8 cellular contexts compared by ENCODE assay signal in genomic region chr17:64081802-64082799, GRCh38. TPM values are rescaled to one million over a fixed set of nuclear protein-coding genes. Genes with fewer than 3 reads are reported as not detected.
DNase-seq lines count a peak whose midpoint lies in the region; ATAC-seq and TF ChIP-seq lines count a peak whose summit lies in the region.

No MANE protein-coding gene starts in this region.

- H2AFZ ChIP-seq in smooth muscle cell (ENCODE audit: low read depth), result no peak overlapping the region

- H3K4me3 ChIP-seq in smooth muscle cell (no peak overlapping the region), ascending aorta (no peak overlapping the region)

- H3K27me3 ChIP-seq in smooth muscle cell (ENCODE audit: low read depth), result no peaks in the 10 kb centered on the region
- no peaks in the 10 kb centered on the region for H3K27me3 ChIP-seq in ascending aorta

- H3K9me3 ChIP-seq in smooth muscle cell (replicated peaks; ENCODE audit: low read depth), result no peaks in the 10 kb centered on the region
- no peaks in the 10 kb centered on the region for H3K9me3 ChIP-seq in ascending aorta

- TF ChIP-seq CTCF in smooth muscle cell (IDR thresholded peaks at IDR 0.05; ENCODE audit: borderline replicate concordance, insufficient read depth, poor library complexity, severe bottlenecking) (no peak), ascending aorta (IDR thresholded peaks at IDR 0.05) (no peak)

- 43% methylated on average over 8 of the region's 8 CpGs for WGBS in smooth muscle cell (ENCODE audit: low lambda C conversion rate)

- ATAC-seq in GM21367 (IDR thresholded peaks at IDR 0.05; ENCODE audit: unreplicated experiment) (peak; percentile 83), sciatic nerve (no peak)

- DNase-seq in CMK (ENCODE audit: low read depth) (peak; percentile 67), NCI-H1694 treated with DMSO at 0.1 percent for 48 hours (lab: John Stamatoyannopoulos, UW) (peak; percentile 96), T-helper 2 cell (peak in 3 of 5 experiments; percentile 17 to 97 (median 79)), erythroblast (lab: John Stamatoyannopoulos, UW) (peak; percentile 67 to 87), smooth muscle cell (lab: John Stamatoyannopoulos, UW; ENCODE audit: unreplicated experiment) (no peak), ascending aorta (ENCODE audit: low spot score in 2 of 2) (no peak), sciatic nerve (ENCODE audit: low spot score) (no peak)

- no peak for TF ChIP-seq POLR2A in erythroblast (IDR thresholded peaks at IDR 0.05; ENCODE audit: low read length)

- intact Hi-C loops in ascending aorta (cut with DNase I), result loop anchor here (5.0 kb wide), 1 partner anchor 45 kb away; no protein-coding TSS in a partner anchor
- intact Hi-C loops in sciatic nerve (cut with DNase I), result no loop called here

- H3K36me3 ChIP-seq in smooth muscle cell (ENCODE audit: low read depth) (no peaks in the 10 kb centered on the region), ascending aorta (peaks cover 10 to 13% of the 10 kb centered on the region in 2 donors)

- H3K4me1 ChIP-seq in smooth muscle cell (ENCODE audit: low read depth) (peaks cover 10% of the 10 kb centered on the region), ascending aorta (peaks cover 0 to 4% of the 10 kb centered on the region in 2 donors)

- H3K9ac ChIP-seq in smooth muscle cell (ENCODE audit: low read depth), result peak overlapping the region; percentile 53

- peak overlapping the region; percentile 36 for H3K4me2 ChIP-seq in smooth muscle cell

- no peaks in the 10 kb centered on the region for H3F3A ChIP-seq in smooth muscle cell (ENCODE audit: low read depth)

- no peaks in the 10 kb centered on the region for H3K79me2 ChIP-seq in smooth muscle cell (ENCODE audit: low read depth)

- peak overlapping the region; percentile 79 for H3K27ac ChIP-seq in smooth muscle cell (ENCODE audit: low read depth)
- no peak overlapping the region for H3K27ac ChIP-seq in ascending aorta

- peaks cover 20% of the 10 kb centered on the region for H4K20me1 ChIP-seq in smooth muscle cell (ENCODE audit: low read depth)

RNA-seq across cellular contexts. Expression of gene ERN1, which starts 47.8 kb away (rescaled TPM):
- total RNA-seq in smooth muscle cell, result 8.6 and 10.2 TPM in 2 replicates
- polyA plus RNA-seq in smooth muscle cell, result 9.0 and 17.2 TPM in 2 replicates
- total RNA-seq in ascending aorta, result 26.5 TPM
- 22.2 TPM for total RNA-seq in sciatic nerve

Comparison
In these comparisons a context has a peak if more than half of its experiments do, and no peak if none do; other contexts are left out.
1. DNase-seq: peak in CMK (single experiment), NCI-H1694 treated with DMSO at 0.1 percent for 48 hours (single experiment), T-helper 2 cell (3 of 5) and erythroblast (2 of 2); none in smooth muscle cell (single experiment), ascending aorta (0 of 2) and sciatic nerve (single experiment).